Comparison of ENCODE assay signal across 8 cellular contexts in genomic region chr17:74768069-74768762, GRCh38. TPM values are rescaled to one million over a fixed set of nuclear protein-coding genes. Genes with fewer than 3 reads are reported as not detected.
DNase-seq lines count a peak whose midpoint lies in the region; ATAC-seq and TF ChIP-seq lines count a peak whose summit lies in the region.

No MANE protein-coding gene starts in this region.

- no peaks in the 10 kb centered on the region for H3K9me2 ChIP-seq in HCT116 (ENCODE audit: insufficient read depth)

- no peak for TF ChIP-seq POLR2A in HCT116 (IDR thresholded peaks at IDR 0.05; ENCODE audit: borderline replicate concordance, extremely low read depth, insufficient read depth, insufficient read length)

- no TSS peak for BruUV-seq in HCT116 (replicated peaks; lab: Mats Ljungman, UMichigan)

- CTCF ChIA-PET in HCT116 (lab: Charles Lee): interaction anchor here (1.4 kb wide), 1 partner anchor 23 kb away, joined by 3 read pairs; no protein-coding TSS in a partner anchor

- H3K9ac ChIP-seq in HCT116 (ENCODE audit: low read length): peak overlapping the region; percentile 24; the same call in 1 of the 2 replicates

- H3K4me3 Mint-ChIP-seq in activated naive CD8-positive, alpha-beta T cell: no peak overlapping the region
- no peak overlapping the region for H3K4me3 Mint-ChIP-seq in stimulated activated memory B cell treated with anti-CD40 and anti-IgM and Interleukin-4, amounts not matched to agents 10 μg/mL and 1 μg/mL and 100 μg/mL, for 72 hours

- H3K27ac Mint-ChIP-seq in activated naive CD8-positive, alpha-beta T cell: peak overlapping the region; percentile 80
- H3K27ac Mint-ChIP-seq in stimulated activated memory B cell treated with anti-CD40 and anti-IgM and Interleukin-4, amounts not matched to agents 10 μg/mL and 1 μg/mL and 100 μg/mL, for 72 hours: peak overlapping the region; percentile 11

- no peak overlapping the region for H2AFZ ChIP-seq in HCT116 (ENCODE audit: low read depth, low read length, poor library complexity, severe bottlenecking)

- TF ChIP-seq RAD21 in HCT116 (IDR thresholded peaks at IDR 0.05; ENCODE audit: low read depth): no peak

- no peaks in the 10 kb centered on the region for H3K27me3 Mint-ChIP-seq in activated naive CD8-positive, alpha-beta T cell
- no peaks in the 10 kb centered on the region for H3K27me3 Mint-ChIP-seq in stimulated activated memory B cell treated with anti-CD40 and anti-IgM and Interleukin-4, amounts not matched to agents 10 μg/mL and 1 μg/mL and 100 μg/mL, for 72 hours

- peak; percentile 11; the same call in 1 of the 2 replicates for ATAC-seq in HCT116
- peak; percentile 53 to 56 for ATAC-seq in left cardiac atrium
- ATAC-seq in stimulated activated memory B cell treated with anti-CD40 and anti-IgM and Interleukin-4, amounts not matched to agents 10 μg/mL and 1 μg/mL and 100 μg/mL, for 72 hours: no peak
- ATAC-seq in HG02973 (IDR thresholded peaks at IDR 0.05; ENCODE audit: unreplicated experiment): no peak
- no peak for ATAC-seq in HG02885 (IDR thresholded peaks at IDR 0.05; ENCODE audit: poor library complexity, unreplicated experiment)
- ATAC-seq in GM19397 (IDR thresholded peaks at IDR 0.05; ENCODE audit: unreplicated experiment): no peak

- POLR2A ChIA-PET in HCT116 (lab: Charles Lee): no interaction called here

- RAD21 ChIA-PET in HCT116 (lab: Charles Lee; ENCODE audit: low non-redundant PET in 1 of 2, low total read pairs in 2 of 2, uncharacterized antibody in 2 of 2, unreplicated experiment in 2 of 2): no interaction called here

- H3K27ac ChIP-seq in HCT116 (ENCODE audit: low read depth, low read length): peak overlapping the region; percentile 9; the same call in 1 of the 2 replicates

- intact Hi-C loops in HCT116 (cut with micrococcal nuclease): no loop called here
- intact Hi-C loops in left cardiac atrium (cut with DNase I): no loop called here

- H3K79me2 ChIP-seq in HCT116 (ENCODE audit: insufficient read depth, low read length): peaks cover 13% of the 10 kb centered on the region; the same call in 1 of the 2 replicates

- no peak for TF ChIP-seq CTCF in HCT116 (IDR thresholded peaks at IDR 0.05 in 2 of 3, conservative IDR thresholded peaks at IDR 0.05 in 1 of 3; ENCODE audit: borderline replicate concordance in 1 of 3, insufficient read depth in 1 of 3, low read depth in 2 of 3, low read length in 2 of 3)

- no peaks in the 10 kb centered on the region for H3K9me3 ChIP-seq in HCT116 (ENCODE audit: control insufficient read depth in 1 of 2, insufficient read depth in 1 of 2, low read depth in 1 of 2, low read length in 2 of 2)

- H3K4me1 Mint-ChIP-seq in activated naive CD8-positive, alpha-beta T cell (ENCODE audit: low read depth): peaks cover 22% of the 10 kb centered on the region
- H3K4me1 Mint-ChIP-seq in stimulated activated memory B cell treated with anti-CD40 and anti-IgM and Interleukin-4, amounts not matched to agents 10 μg/mL and 1 μg/mL and 100 μg/mL, for 72 hours: peaks cover 28% of the 10 kb centered on the region

- peaks cover 15 to 37% of the 10 kb centered on the region in 2 experiments; a peak in 3 of 4 replicates for H3K36me3 ChIP-seq in HCT116 (ENCODE audit: control insufficient read depth in 1 of 2, insufficient read depth in 2 of 2, low read length in 2 of 2)

- no peak overlapping the region for H3K4me3 ChIP-seq in HCT116 (replicated peaks in 1 of 2; ENCODE audit: low read depth in 1 of 2, low read length in 2 of 2)

- no peaks in the 10 kb centered on the region for H3K9me3 Mint-ChIP-seq in activated naive CD8-positive, alpha-beta T cell (ENCODE audit: low read depth)
- no peaks in the 10 kb centered on the region for H3K9me3 Mint-ChIP-seq in stimulated activated memory B cell treated with anti-CD40 and anti-IgM and Interleukin-4, amounts not matched to agents 10 μg/mL and 1 μg/mL and 100 μg/mL, for 72 hours

- no peaks in the 10 kb centered on the region for H3K27me3 ChIP-seq in HCT116 (ENCODE audit: insufficient read depth, low read length)

- peaks cover 3 to 24% of the 10 kb centered on the region in 2 experiments; a peak in 2 of 4 replicates for H3K4me1 ChIP-seq in HCT116 (ENCODE audit: control insufficient read depth in 1 of 2, insufficient read depth in 2 of 2, low read length in 2 of 2)

- DNase-seq in HCT116 (ENCODE audit: low read depth, low spot score) (no peak), left cardiac atrium (peak; percentile 77), NCI-H1417 (lab: John Stamatoyannopoulos, UW) (no peak)

- H3K4me2 ChIP-seq in HCT116 (ENCODE audit: low read length): peak overlapping the region; percentile 39

- H3K36me3 Mint-ChIP-seq in activated naive CD8-positive, alpha-beta T cell: peaks cover 2% of the 10 kb centered on the region
- peaks cover 43% of the 10 kb centered on the region for H3K36me3 Mint-ChIP-seq in stimulated activated memory B cell treated with anti-CD40 and anti-IgM and Interleukin-4, amounts not matched to agents 10 μg/mL and 1 μg/mL and 100 μg/mL, for 72 hours

- no peaks in the 10 kb centered on the region for H4K20me1 ChIP-seq in HCT116 (ENCODE audit: insufficient read depth)

TF ChIP-seq in HCT116, 20 proteins besides CTCF, POLR2A, EP300 and RAD21:
- TF ChIP-seq ELF1 (IDR thresholded peaks at IDR 0.05; ENCODE audit: borderline replicate concordance, low read depth) (no peak), SIN3A (IDR thresholded peaks at IDR 0.05; ENCODE audit: low read depth) (no peak), ZBTB33 (IDR thresholded peaks at IDR 0.05; ENCODE audit: extremely low read depth, insufficient replicate concordance, low read length) (no peak), POLR2AphosphoS5 (IDR thresholded peaks at IDR 0.05; ENCODE audit: low read depth, low read length) (peak; percentile 23; the same call in 1 of the 2 replicates)
TF ChIP-seq in HCT116: peak in this region for 1.

RNA-seq across cellular contexts. Expression of gene NAT9, which starts 7.9 kb away (rescaled TPM):
- total RNA-seq in HCT116 (2021; ENCODE audit: unreplicated experiment): 88.7 TPM
- polyA plus RNA-seq in HCT116 (2012): 67.7 and 68.5 TPM in 2 replicates
- 10 to 100 TPM; 23.7 to 34.7 TPM for total RNA-seq in left cardiac atrium

RNA-seq across cellular contexts. Expression of gene NHERF1, which starts 19.8 kb away (rescaled TPM):
- total RNA-seq in HCT116 (2021; ENCODE audit: unreplicated experiment) (129 TPM), left cardiac atrium (10 to 100 TPM; 15.1 to 18.5 TPM)
- polyA plus RNA-seq in HCT116 (2012): 71.3 and 81.9 TPM in 2 replicates

RNA-seq across cellular contexts. Expression of gene RAB37, which starts 31.2 kb away (rescaled TPM):
- total RNA-seq in HCT116 (2021; ENCODE audit: unreplicated experiment) (8.2 TPM), left cardiac atrium (1 to 10 TPM in 1 of 2 donors, under 1 TPM in 1; 0.58 to 3.2 TPM)
- polyA plus RNA-seq in HCT116 (2012): 10.4 and 11.7 TPM in 2 replicates

RNA-seq across cellular contexts. Expression of gene CD300LF, which starts 55.5 kb away (rescaled TPM):
- not detected for total RNA-seq in HCT116 (2021; ENCODE audit: unreplicated experiment)
- not detected in 2 replicates for polyA plus RNA-seq in HCT116 (2012)
- under 1 TPM; 0.41 to 0.44 TPM for total RNA-seq in left cardiac atrium

Comparison
In these comparisons a context has a peak if more than half of its experiments do, and no peak if none do; other contexts are left out.
1. ATAC-seq: peak in HCT116 (single experiment) and left cardiac atrium (2 of 2); none in stimulated activated memory B cell treated with anti-CD40 and anti-IgM and Interleukin-4, amounts not matched to agents 10 μg/mL and 1 μg/mL and 100 μg/mL, for 72 hours (single experiment), HG02973 (single experiment), HG02885 (single experiment) and GM19397 (single experiment).